9 cellular contexts compared by ENCODE assay signal in the genomic region with DNA sequence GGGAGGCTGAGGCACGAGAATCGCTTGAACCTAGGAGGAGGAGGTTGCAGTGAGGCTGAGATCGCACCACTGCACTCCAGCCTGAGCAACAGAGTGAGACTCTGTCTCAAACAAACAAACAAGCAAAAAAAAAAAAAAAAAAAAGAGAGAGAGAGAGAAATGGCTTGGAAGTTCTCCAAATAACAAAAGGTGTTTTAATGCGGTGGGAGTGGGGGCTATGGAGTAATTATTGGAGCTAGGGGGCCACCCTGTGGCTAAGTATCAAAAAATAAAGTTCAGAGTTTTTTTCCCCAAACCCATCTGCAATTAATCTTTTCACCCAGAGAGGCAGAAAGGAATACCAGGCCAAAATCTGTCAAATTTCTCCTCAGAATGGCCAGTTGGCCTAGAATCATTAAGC. TPM values are rescaled to one million over a fixed set of nuclear protein-coding genes. Genes with fewer than 3 reads are reported as not detected.
DNase-seq lines count a peak whose midpoint lies in the region; TF ChIP-seq lines count a peak whose summit lies in the region.
"Had no signal": no experiment of that assay in that cellular context is flagged by ENCODE, and none has a peak within 500 bp of the region (broad histone marks: within the 10 kb centered on the region; RNA-seq: fewer than 3 reads in every experiment).

No MANE protein-coding gene starts in this region.

- H2AFZ ChIP-seq in OCI-LY3 (ENCODE audit: low read depth, low read length), result no peak overlapping the region

- H3K9me3 ChIP-seq in OCI-LY3 (ENCODE audit: insufficient read depth, low read length), result no peaks in the 10 kb centered on the region
- no peaks in the 10 kb centered on the region for H3K9me3 ChIP-seq in vagina

- TF ChIP-seq CTCF in GM13976 (IDR thresholded peaks at IDR 0.05; ENCODE audit: borderline replicate concordance, control extremely low read depth, extremely low read depth, insufficient read depth, missing control alignments) (peak; percentile 19), OCI-LY3 (IDR thresholded peaks at IDR 0.05; ENCODE audit: low read depth, low read length) (peak; percentile 47), vagina (IDR thresholded peaks at IDR 0.05) (no peak)

- H3K4me3 ChIP-seq in OCI-LY3 (ENCODE audit: low read length), result no peak overlapping the region
- no peak overlapping the region for H3K4me3 ChIP-seq in vagina

- H3K36me3 ChIP-seq in OCI-LY3 (replicated peaks; ENCODE audit: low read depth, low read length), result no peaks in the 10 kb centered on the region
- no peaks in the 10 kb centered on the region for H3K36me3 ChIP-seq in vagina

- H3K4me1 ChIP-seq in OCI-LY3 (ENCODE audit: low read length), result peaks cover 40% of the 10 kb centered on the region
- peaks cover 17% of the 10 kb centered on the region for H3K4me1 ChIP-seq in vagina

- no peak overlapping the region for H3K27ac ChIP-seq in OCI-LY3 (ENCODE audit: low read length)
- H3K27ac ChIP-seq in vagina, result no peak overlapping the region

- H4K20me1 ChIP-seq in OCI-LY3 (ENCODE audit: insufficient read depth, low read length), result no peaks in the 10 kb centered on the region

- no peak overlapping the region for H3K9ac ChIP-seq in OCI-LY3 (ENCODE audit: low read length)

- no peak overlapping the region for H3K4me2 ChIP-seq in OCI-LY3 (ENCODE audit: low read length)

- in situ Hi-C loops in GM13976 (cut with MboI; ENCODE audit: low sequenced_read_pairs, unreplicated experiment), result loop anchor here (25.0 kb wide), 3 partner anchors 421 to 696 kb away; a partner anchor contains a TSS

- H3K27me3 ChIP-seq in OCI-LY3 (ENCODE audit: low read depth, low read length), result no peaks in the 10 kb centered on the region
- H3K27me3 ChIP-seq in vagina, result no peaks in the 10 kb centered on the region

- DNase-seq in CD1c-positive myeloid dendritic cell (ENCODE audit: extremely low spot score) (peak; percentile 25), GM13976 (ENCODE audit: low spot score) (no peak), fibroblast of peridontal ligament (ENCODE audit: extremely low read depth) (peak; percentile 42), hypothalamus (lab: John Stamatoyannopoulos, UW) (no peak), NCI-H2196 (lab: John Stamatoyannopoulos, UW; ENCODE audit: unreplicated experiment) (no peak), dedifferentiated amniotic fluid mesenchymal stem cell (ENCODE audit: extremely low spot score) (no peak), vagina (ENCODE audit: extremely low spot score in 2 of 2) (no peak)
- DNase-seq: anterior cingulate cortex had no signal

- no peak for TF ChIP-seq POLR2A in vagina (IDR thresholded peaks at IDR 0.05)

- intact Hi-C loops in vagina (cut with DNase I), result no loop called here

- no peaks in the 10 kb centered on the region for H3K79me2 ChIP-seq in OCI-LY3 (ENCODE audit: low read length)

RNA-seq across cellular contexts. Expression of a gene that starts 23.0 kb away (rescaled TPM):
- total RNA-seq in vagina, result 25.0 TPM

RNA-seq across cellular contexts. Expression of a gene that starts 44.0 kb away (rescaled TPM):
- total RNA-seq in vagina, result 11.5 TPM

Comparison
In these comparisons a context has a peak if more than half of its experiments do, and no peak if none do; other contexts are left out.
1. DNase-seq: peak in CD1c-positive myeloid dendritic cell (single experiment) and fibroblast of peridontal ligament (single experiment); none in GM13976 (single experiment), hypothalamus (0 of 51), NCI-H2196 (single experiment), dedifferentiated amniotic fluid mesenchymal stem cell (single experiment) and vagina (0 of 2).
2. CTCF ChIP-seq: peak in GM13976 (single experiment) and OCI-LY3 (single experiment); none in vagina (0 of 3).